8 cellular contexts compared by ENCODE assay signal in genomic region chr15:73991726-73992593, GRCh38. TPM values are rescaled to one million over a fixed set of nuclear protein-coding genes. Genes with fewer than 3 reads are reported as not detected.
A peak's percentile ranks its signal among the peaks of the same experiment; 100 is the strongest.
DNase-seq lines count a peak whose midpoint lies in the region; ATAC-seq, FAIRE-seq and TF ChIP-seq lines count a peak whose summit lies in the region.

A gene with protein sequence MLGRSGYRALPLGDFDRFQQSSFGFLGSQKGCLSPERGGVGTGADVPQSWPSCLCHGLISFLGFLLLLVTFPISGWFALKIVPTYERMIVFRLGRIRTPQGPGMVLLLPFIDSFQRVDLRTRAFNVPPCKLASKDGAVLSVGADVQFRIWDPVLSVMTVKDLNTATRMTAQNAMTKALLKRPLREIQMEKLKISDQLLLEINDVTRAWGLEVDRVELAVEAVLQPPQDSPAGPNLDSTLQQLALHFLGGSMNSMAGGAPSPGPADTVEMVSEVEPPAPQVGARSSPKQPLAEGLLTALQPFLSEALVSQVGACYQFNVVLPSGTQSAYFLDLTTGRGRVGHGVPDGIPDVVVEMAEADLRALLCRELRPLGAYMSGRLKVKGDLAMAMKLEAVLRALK (minus strand): TSS chr15:73992295. CDS start chr15:73992223, 72 bp downstream.

- intact Hi-C loops in kidney (cut with DNase I), result no loop called here

- DNase-seq in AG10803 (ENCODE audit: low read depth) (peak; percentile 96), NCI-H446 (lab: John Stamatoyannopoulos, UW) (peak; percentile 82 to 93), cerebellum (ENCODE audit: low spot score) (peak; percentile 95), kidney (peak; percentile 97)
- DNase-seq in activated CD4-positive, CD25-positive, alpha-beta regulatory T cell treated with anti-CD3 and anti-CD28 coated beads, Interleukin-2, amount 50 U/mL, for 72 hours, result peak; percentile 98
- peak; percentile 91 to 99 for DNase-seq in stimulated activated CD4-positive, alpha-beta T cell treated with anti-CD3 and anti-CD28 coated beads, Interleukin-15, amount 100 ng/mL, for 1 hour (ENCODE audit: low read depth in 1 of 2, low spot score in 1 of 2)

- no peak for FAIRE-seq in kidney (lab: Jason Lieb, UNC)

- peak within 1 kb of the TSS; percentile 57 to 67 for H3K9ac ChIP-seq in kidney (ENCODE audit: low read length in 2 of 2)

- peak; percentile 79 for TF ChIP-seq POLR2A in GM18951 (IDR thresholded peaks at IDR 0.05; ENCODE audit: extremely low read depth, insufficient read depth, insufficient read length)

- no peaks in the 10 kb centered on the region for H3K9me3 ChIP-seq in kidney (ENCODE audit: control insufficient read depth in 1 of 2, low read length in 2 of 2)

- peaks cover 14 to 33% of the 10 kb centered on the region in 2 donors for H3K4me1 ChIP-seq in kidney (ENCODE audit: control insufficient read depth in 1 of 2, insufficient read depth in 1 of 2, low read depth in 1 of 2, low read length in 2 of 2)

- peak; percentile 74 for ATAC-seq in HG03175 (IDR thresholded peaks at IDR 0.05; ENCODE audit: unreplicated experiment)

- H3K27ac ChIP-seq in kidney (ENCODE audit: low read depth in 2 of 2, low read length in 2 of 2), result peak within 1 kb of the TSS; percentile 51 to 59

- H3K36me3 ChIP-seq in kidney (ENCODE audit: control insufficient read depth in 1 of 2, insufficient read depth in 2 of 2, low read length in 2 of 2), result no peaks in the 10 kb centered on the region

- in situ Hi-C loops in GM18951 (cut with MboI; ENCODE audit: low sequenced_read_pairs, unreplicated experiment), result no loop called here

- peak within 1 kb of the TSS; percentile 67 for H3K4me3 ChIP-seq in AG10803 (ENCODE audit: low read length)
- peak within 1 kb of the TSS; percentile 62 to 68 for H3K4me3 ChIP-seq in kidney (ENCODE audit: low read length in 2 of 2)

- TF ChIP-seq CTCF in AG10803 (conservative IDR thresholded peaks at IDR 0.05; ENCODE audit: low read length) (peak; percentile 61), kidney (IDR thresholded peaks at IDR 0.05; ENCODE audit: borderline replicate concordance, extremely low read depth, insufficient read depth) (peak; percentile 82)

RNA-seq across cellular contexts. Expression of the gene that starts here (rescaled TPM):
- total RNA-seq in cerebellum (14.2 TPM), kidney (22.2 TPM)
- 15.0 TPM for polyA plus RNA-seq in kidney (ENCODE audit: insufficient read depth, low read depth, low replicate concordance)

Comparison
In these comparisons a context has a peak if more than half of its experiments do, and no peak if none do; other contexts are left out.
1. Peak in every context shown above with its lines: DNase-seq, ATAC-seq, H3K4me3 ChIP-seq and H3K27ac ChIP-seq.